ENCODE assay signal across 17 cellular contexts in genomic region chr6:169592558-169592957, GRCh38.
DNase-seq lines count a peak whose midpoint lies in the region; ATAC-seq and TF ChIP-seq lines count a peak whose summit lies in the region.
"Had no signal": no experiment of that assay in that cellular context is flagged by ENCODE, and none has a peak within 500 bp of the region (broad histone marks: within the 10 kb centered on the region; RNA-seq: fewer than 3 reads in every experiment).

No MANE protein-coding gene starts in this region.

- no peak overlapping the region for H2AK5ac ChIP-seq in IMR-90 (ENCODE audit: low read depth, low read length)

- no peaks in the 10 kb centered on the region for H3K9me1 ChIP-seq in IMR-90 (ENCODE audit: insufficient read depth, low read length)

- no TSS peak for BruUV-seq in IMR-90 (replicated peaks; lab: Mats Ljungman, UMichigan)

- no peak overlapping the region for H2AFZ ChIP-seq in IMR-90 (replicated peaks; ENCODE audit: low read length, poor library complexity)

- H4K8ac ChIP-seq in IMR-90 (ENCODE audit: low read depth in 2 of 2, low read length in 2 of 2): no peak overlapping the region

- H2BK20ac ChIP-seq in IMR-90 (ENCODE audit: low read depth, low read length): no peak overlapping the region

- no peak overlapping the region for H2BK120ac ChIP-seq in IMR-90 (ENCODE audit: low read depth, low read length)

- DNase-seq in AG04449 (ENCODE audit: low read depth, low spot score) (peak; percentile 42), IMR-90 (peak; percentile 79), astrocyte of the cerebellum (ENCODE audit: low read depth) (peak; percentile 81), glomerular visceral epithelial cell (ENCODE audit: extremely low spot score) (peak; percentile 67)
- no peak for DNase-seq in activated CD8-positive, alpha-beta memory T cell treated with anti-CD3 and anti-CD28 coated beads, Interleukin-2, amount 50 U/mL, for 48 hours
- no peak for DNase-seq in stimulated activated naive CD8-positive, alpha-beta T cell treated with anti-CD3 and anti-CD28 coated beads, Interleukin-15, Interleukin-2, amounts not matched to agents 100 U/mL and 50 U/mL, for 24 hours
- DNase-seq: activated T-cell treated with anti-CD3 and anti-CD28 coated beads, Interleukin-2, amount 50 U/mL, for 1 hour; caudate nucleus; effector memory CD4-positive, alpha-beta T cell; NCI-H1694; nephron progenitor cell; psoas muscle had no signal

- H3K36me3 ChIP-seq in IMR-90 (ENCODE audit: control insufficient read depth, insufficient read depth, low read length): no peaks in the 10 kb centered on the region
- H3K36me3 ChIP-seq: gastroesophageal sphincter, vagina had no signal

- no peak overlapping the region for H3K9ac ChIP-seq in IMR-90 (ENCODE audit: low read depth, low read length)

- H3K14ac ChIP-seq in IMR-90 (replicated peaks; ENCODE audit: low read depth, low read length): no peak overlapping the region

- TF ChIP-seq CTCF in AG04449 (IDR thresholded peaks at IDR 0.05; ENCODE audit: insufficient read depth, low read length, missing control alignments) (no peak), IMR-90 (conservative IDR thresholded peaks at IDR 0.05; ENCODE audit: low read depth, low read length) (no peak), astrocyte of the cerebellum (IDR thresholded peaks at IDR 0.05; ENCODE audit: low read depth, low read length, missing control alignments) (no peak)

- WGBS in IMR-90 (ENCODE audit: extremely low coverage in 2 of 2, insufficient read length in 1 of 2), 2 experiments: 40% methylated on average over 1 of the region's 1 CpG; no CpG with 5 or more reads in 1 of the 2 experiments

- POLR2A ChIA-PET in AG04449 (lab: Yijun Ruan, JAX) (no interaction called here), IMR-90 (lab: Charles Lee; ENCODE audit: unreplicated experiment) (no interaction called here)

- CTCF ChIA-PET in AG04449 (lab: Yijun Ruan, JAX) (no interaction called here), IMR-90 (lab: Yijun Ruan, JAX) (no interaction called here)

- TF ChIP-seq POLR2A in IMR-90 (IDR thresholded peaks at IDR 0.05; ENCODE audit: low read depth, low read length): no peak

- no peak overlapping the region for H3K4ac ChIP-seq in IMR-90 (ENCODE audit: low read depth, low read length)

- no peak overlapping the region for H3K18ac ChIP-seq in IMR-90 (ENCODE audit: low read depth, low read length)

- H2BK15ac ChIP-seq in IMR-90 (ENCODE audit: low read depth, low read length): no peak overlapping the region

- no peak overlapping the region for H4K5ac ChIP-seq in IMR-90 (ENCODE audit: low read depth, low read length)

- H3K9me3 ChIP-seq in IMR-90 (ENCODE audit: control insufficient read depth, insufficient read depth, low read length): no peaks in the 10 kb centered on the region
- H3K9me3 ChIP-seq: A549, gastroesophageal sphincter, psoas muscle, vagina had no signal

- no peak overlapping the region for H2BK5ac ChIP-seq in IMR-90 (ENCODE audit: low read depth, low read length, poor library complexity, severe bottlenecking)

- dilution Hi-C loops in IMR-90 (cut with HindIII; ENCODE audit: low sequenced_read_pairs, unreplicated experiment): no loop called here

- H3K4me3 ChIP-seq in AG04449 (ENCODE audit: low read depth, low read length) (no peak overlapping the region), IMR-90 (ENCODE audit: insufficient read depth, low read depth, low read length) (no peak overlapping the region), astrocyte of the cerebellum (ENCODE audit: low read depth, low read length) (no peak overlapping the region)
- H3K4me3 ChIP-seq: A549, gastroesophageal sphincter, psoas muscle, vagina had no signal

- no peak overlapping the region for H3K4me2 ChIP-seq in IMR-90 (ENCODE audit: low read depth, low read length)
- H3K4me2 ChIP-seq: A549 had no signal

- ATAC-seq in IMR-90 (ENCODE audit: low read depth) (peak; percentile 59), GM18511 (IDR thresholded peaks at IDR 0.05; ENCODE audit: unreplicated experiment) (no peak), HG02852 (IDR thresholded peaks at IDR 0.05; ENCODE audit: unreplicated experiment) (no peak)
- ATAC-seq in stimulated activated naive CD8-positive, alpha-beta T cell treated with anti-CD3 and anti-CD28 coated beads, Interleukin-15, Interleukin-2, amounts not matched to agents 100 U/mL and 50 U/mL, for 24 hours: no peak
- ATAC-seq: A549, gastroesophageal sphincter had no signal

- no peak overlapping the region for H2AK9ac ChIP-seq in IMR-90 (replicated peaks; ENCODE audit: low read depth, low read length, poor library complexity)

- H3K23ac ChIP-seq in IMR-90 (ENCODE audit: low read depth, low read length): no peak overlapping the region

- no peak overlapping the region for H3K27ac ChIP-seq in IMR-90 (ENCODE audit: insufficient read depth, low read length)
- H3K27ac ChIP-seq: A549, gastroesophageal sphincter, psoas muscle, vagina had no signal

- intact Hi-C loops in IMR-90 (cut with micrococcal nuclease): no loop called here

- H4K91ac ChIP-seq in IMR-90 (ENCODE audit: insufficient read depth, low read depth, low read length): no peak overlapping the region

- H4K20me1 ChIP-seq in IMR-90 (ENCODE audit: insufficient read depth, low read length): no peaks in the 10 kb centered on the region

- no peaks in the 10 kb centered on the region for H3K27me3 ChIP-seq in IMR-90 (ENCODE audit: control insufficient read depth, insufficient read depth, low read length)
- H3K27me3 ChIP-seq: gastroesophageal sphincter, vagina had no signal

- no peak overlapping the region for H3K56ac ChIP-seq in IMR-90 (ENCODE audit: extremely low read depth, insufficient read depth, low read length)

- no peaks in the 10 kb centered on the region for H3K79me1 ChIP-seq in IMR-90 (ENCODE audit: low read depth in 1 of 2, low read length in 2 of 2)

- H3K4me1 ChIP-seq in IMR-90 (ENCODE audit: control insufficient read depth, insufficient read depth, low read length): peaks cover 5% of the 10 kb centered on the region
- H3K4me1 ChIP-seq: A549, vagina had no signal

- in situ Hi-C loops in IMR-90 (cut with MboI; ENCODE audit: low sequenced_read_pairs): no loop called here
- in situ Hi-C loops in astrocyte of the cerebellum (cut with HindIII; ENCODE audit: low sequenced_read_pairs): no loop called here

- TF ChIP-seq RAD21 in IMR-90 (IDR thresholded peaks at IDR 0.05; ENCODE audit: low read length): no peak

TF ChIP-seq in IMR-90, 13 proteins besides CTCF, POLR2A, EP300 and RAD21:
- peak; percentile 71 for TF ChIP-seq MAFK (IDR thresholded peaks at IDR 0.05; ENCODE audit: low read depth, low read length)
- no peak for TF ChIP-seq BHLHE40 (IDR thresholded peaks at IDR 0.05; ENCODE audit: low read depth, low read length)
- TF ChIP-seq MAZ (IDR thresholded peaks at IDR 0.05; ENCODE audit: borderline replicate concordance, low read depth, low read length): no peak
- TF ChIP-seq CEBPB (IDR thresholded peaks at IDR 0.05; ENCODE audit: low read depth, low read length): no peak
- TF ChIP-seq FOS (IDR thresholded peaks at IDR 0.05; ENCODE audit: low read depth, low read length): no peak

Comparison
In these comparisons a context has a peak if more than half of its experiments do, and no peak if none do; other contexts are left out.
1. DNase-seq: peak in AG04449 (single experiment), IMR-90 (single experiment), astrocyte of the cerebellum (single experiment) and glomerular visceral epithelial cell (single experiment); none in activated CD8-positive, alpha-beta memory T cell treated with anti-CD3 and anti-CD28 coated beads, Interleukin-2, amount 50 U/mL, for 48 hours (single experiment) and stimulated activated naive CD8-positive, alpha-beta T cell treated with anti-CD3 and anti-CD28 coated beads, Interleukin-15, Interleukin-2, amounts not matched to agents 100 U/mL and 50 U/mL, for 24 hours (single experiment).